In the genomic region with DNA sequence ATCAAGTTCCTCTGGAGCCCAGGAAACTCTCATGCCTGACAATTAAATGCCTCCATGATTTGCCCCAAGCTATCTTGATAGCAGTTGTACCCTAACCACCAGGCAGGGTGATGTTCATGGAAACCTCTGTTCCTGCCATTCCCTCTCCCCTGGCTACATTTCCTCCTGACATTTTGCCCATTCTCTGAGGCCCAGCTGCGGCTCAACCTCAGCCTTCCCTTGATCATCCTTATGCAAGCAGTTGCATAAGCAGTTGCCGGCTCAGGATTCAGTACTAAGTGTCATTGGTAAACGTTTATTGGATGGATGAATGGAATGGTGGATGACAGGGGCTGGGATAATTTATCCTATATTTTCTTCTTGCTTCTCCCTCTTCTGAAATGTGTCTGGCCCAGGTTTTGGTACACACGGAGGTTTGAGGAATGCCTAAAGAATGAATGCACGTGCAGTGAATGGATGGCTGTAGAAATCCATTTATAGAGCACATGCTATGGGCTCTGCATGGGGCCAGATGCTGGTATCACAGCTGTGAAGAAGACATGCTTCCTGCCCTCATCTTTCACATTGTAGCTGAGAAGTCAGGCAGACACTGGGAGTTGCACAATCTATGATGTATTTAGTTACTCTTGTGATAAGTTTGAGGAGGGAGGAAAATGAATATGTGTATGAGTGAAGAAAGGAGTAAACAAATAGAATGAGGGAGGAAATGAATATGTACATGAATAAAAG, we compare ENCODE assay signal across 2 cellular contexts.
TF ChIP-seq lines count a peak whose summit lies in the region.

No MANE protein-coding gene starts in this region.

TF ChIP-seq in HepG2, 621 proteins besides CTCF, POLR2A, EP300 and RAD21:
- TF ChIP-seq, protein P1, sequence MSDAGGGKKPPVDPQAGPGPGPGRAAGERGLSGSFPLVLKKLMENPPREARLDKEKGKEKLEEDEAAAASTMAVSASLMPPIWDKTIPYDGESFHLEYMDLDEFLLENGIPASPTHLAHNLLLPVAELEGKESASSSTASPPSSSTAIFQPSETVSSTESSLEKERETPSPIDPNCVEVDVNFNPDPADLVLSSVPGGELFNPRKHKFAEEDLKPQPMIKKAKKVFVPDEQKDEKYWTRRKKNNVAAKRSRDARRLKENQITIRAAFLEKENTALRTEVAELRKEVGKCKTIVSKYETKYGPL (CRISPR knock-in tag; IDR thresholded peaks at IDR 0.05), result no peak
- TF ChIP-seq, protein P2, sequence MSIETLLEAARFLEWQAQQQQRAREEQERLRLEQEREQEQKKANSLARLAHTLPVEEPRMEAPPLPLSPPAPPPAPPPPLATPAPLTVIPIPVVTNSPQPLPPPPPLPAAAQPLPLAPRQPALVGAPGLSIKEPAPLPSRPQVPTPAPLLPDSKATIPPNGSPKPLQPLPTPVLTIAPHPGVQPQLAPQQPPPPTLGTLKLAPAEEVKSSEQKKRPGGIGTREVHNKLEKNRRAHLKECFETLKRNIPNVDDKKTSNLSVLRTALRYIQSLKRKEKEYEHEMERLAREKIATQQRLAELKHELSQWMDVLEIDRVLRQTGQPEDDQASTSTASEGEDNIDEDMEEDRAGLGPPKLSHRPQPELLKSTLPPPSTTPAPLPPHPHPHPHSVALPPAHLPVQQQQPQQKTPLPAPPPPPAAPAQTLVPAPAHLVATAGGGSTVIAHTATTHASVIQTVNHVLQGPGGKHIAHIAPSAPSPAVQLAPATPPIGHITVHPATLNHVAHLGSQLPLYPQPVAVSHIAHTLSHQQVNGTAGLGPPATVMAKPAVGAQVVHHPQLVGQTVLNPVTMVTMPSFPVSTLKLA (IDR thresholded peaks at IDR 0.05), result peak; percentile 58
TF ChIP-seq in HepG2: peak in this region for 1.

TF ChIP-seq in K562, 482 proteins besides CTCF, POLR2A, EP300 and RAD21:
- TF ChIP-seq CEBPB (tag; IDR thresholded peaks at IDR 0.05) (peak; percentile 61; the same call in 1 of the 2 replicates), PML (IDR thresholded peaks at IDR 0.05; ENCODE audit: low read length) (no peak)
- TF ChIP-seq, protein P3, sequence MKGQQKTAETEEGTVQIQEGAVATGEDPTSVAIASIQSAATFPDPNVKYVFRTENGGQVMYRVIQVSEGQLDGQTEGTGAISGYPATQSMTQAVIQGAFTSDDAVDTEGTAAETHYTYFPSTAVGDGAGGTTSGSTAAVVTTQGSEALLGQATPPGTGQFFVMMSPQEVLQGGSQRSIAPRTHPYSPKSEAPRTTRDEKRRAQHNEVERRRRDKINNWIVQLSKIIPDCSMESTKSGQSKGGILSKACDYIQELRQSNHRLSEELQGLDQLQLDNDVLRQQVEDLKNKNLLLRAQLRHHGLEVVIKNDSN (CRISPR knock-in tag; IDR thresholded peaks at IDR 0.05), result no peak
